In genomic region chr17:47276868-47277267, GRCh38 we compare ENCODE assay signal across 9 cellular contexts. TPM values are rescaled to one million over a fixed set of nuclear protein-coding genes. Genes with fewer than 3 reads are reported as not detected.
A peak's percentile ranks its signal among the peaks of the same experiment; 100 is the strongest.
DNase-seq lines count a peak whose midpoint lies in the region; ATAC-seq and TF ChIP-seq lines count a peak whose summit lies in the region.
"Had no signal": no experiment of that assay in that cellular context is flagged by ENCODE, and none has a peak within 500 bp of the region (broad histone marks: within the 10 kb centered on the region; RNA-seq: fewer than 3 reads in every experiment).

No MANE protein-coding gene starts in this region.

- intact Hi-C loops in ovary (cut with DNase I) = no loop called here

- no peaks in the 10 kb centered on the region for H3K9me3 Mint-ChIP-seq in natural killer cell treated with Interleukin-12 subunit alpha and Interleukin-12 subunit beta and Interleukin-15 and Interleukin-18, amount 100 ng/mL, for 72 hours
- H3K9me3 Mint-ChIP-seq: memory B cell had no signal

- DNase-seq in DMS 273 treated with DMSO at 0.1 percent for 48 hours (lab: John Stamatoyannopoulos, UW) (peak; percentile 24), NCI-H510A (lab: John Stamatoyannopoulos, UW) (peak; percentile 80), fibroblast of gingiva (ENCODE audit: low read depth) (peak; percentile 92), ovary (peak; percentile 66 to 75 (median 69)), GM10266 (ENCODE audit: extremely low spot score) (no peak), T-helper 1 cell (no peak), activated gamma-delta T cell treated with Interleukin-2 at 50 U/mL for 16 hours (no peak)
- no peak for DNase-seq in natural killer cell treated with Interleukin-12 subunit alpha and Interleukin-12 subunit beta and Interleukin-15 and Interleukin-18, amount 100 ng/mL, for 72 hours (ENCODE audit: low spot score)

- H3K36me3 Mint-ChIP-seq in natural killer cell treated with Interleukin-12 subunit alpha and Interleukin-12 subunit beta and Interleukin-15 and Interleukin-18, amount 100 ng/mL, for 72 hours = no peaks in the 10 kb centered on the region
- H3K36me3 Mint-ChIP-seq: memory B cell had no signal

- 20 to 29% (median 24%) methylated on average over 10 of the region's 10 CpGs for WGBS in ovary, 3 donors

- H3K27me3 ChIP-seq in ovary = no peaks in the 10 kb centered on the region

- peaks cover 0 to 8% of the 10 kb centered on the region in 2 donors for H3K27me3 Mint-ChIP-seq in natural killer cell treated with Interleukin-12 subunit alpha and Interleukin-12 subunit beta and Interleukin-15 and Interleukin-18, amount 100 ng/mL, for 72 hours
- H3K27me3 Mint-ChIP-seq: memory B cell had no signal

- no peak overlapping the region for H3K4me3 Mint-ChIP-seq in natural killer cell treated with Interleukin-12 subunit alpha and Interleukin-12 subunit beta and Interleukin-15 and Interleukin-18, amount 100 ng/mL, for 72 hours
- H3K4me3 Mint-ChIP-seq: memory B cell had no signal

- no peaks in the 10 kb centered on the region for H3K36me3 ChIP-seq in ovary

- no peaks in the 10 kb centered on the region for H3K9me3 ChIP-seq in ovary

- TF ChIP-seq CTCF in ovary (IDR thresholded peaks at IDR 0.05) (no peak), GM10266 (IDR thresholded peaks at IDR 0.05; ENCODE audit: control insufficient read depth, insufficient read depth, low read depth, missing control alignments) (no peak)

- no peak for ATAC-seq in natural killer cell treated with Interleukin-12 subunit alpha and Interleukin-12 subunit beta and Interleukin-15 and Interleukin-18, amount 100 ng/mL, for 72 hours

- peaks cover 0 to 6% of the 10 kb centered on the region in 2 donors for H3K4me1 Mint-ChIP-seq in natural killer cell treated with Interleukin-12 subunit alpha and Interleukin-12 subunit beta and Interleukin-15 and Interleukin-18, amount 100 ng/mL, for 72 hours (ENCODE audit: low read depth in 2 of 2)

- peaks cover 38% of the 10 kb centered on the region for H3K4me1 ChIP-seq in ovary (ENCODE audit: insufficient read depth)

- H3K27ac ChIP-seq in ovary = peak overlapping the region; percentile 51 to 79

- H3K27ac Mint-ChIP-seq in natural killer cell treated with Interleukin-12 subunit alpha and Interleukin-12 subunit beta and Interleukin-15 and Interleukin-18, amount 100 ng/mL, for 72 hours = no peak overlapping the region
- H3K27ac Mint-ChIP-seq: memory B cell had no signal

- no peak for TF ChIP-seq EP300 in ovary (IDR thresholded peaks at IDR 0.05)

- TF ChIP-seq POLR2A in ovary (IDR thresholded peaks at IDR 0.05) = no peak

- H3K4me3 ChIP-seq in ovary = no peak overlapping the region

RNA-seq across cellular contexts. Expression of gene ITGB3, which starts 23.2 kb away (rescaled TPM):
- 1 to 10 TPM; 1.7 to 7.7 (median 2.9) TPM for total RNA-seq in ovary
- 1 to 10 TPM; 2.8 to 9.4 TPM for polyA plus RNA-seq in ovary
- under 1 TPM in 1 of 2 donors, not detected in 1; 0.39 TPM for total RNA-seq in natural killer cell treated with Interleukin-12 subunit alpha and Interleukin-12 subunit beta and Interleukin-15 and Interleukin-18, amount 100 ng/mL, for 72 hours

RNA-seq across cellular contexts. Expression of gene EFCAB13, which starts 46.9 kb away (rescaled TPM):
- total RNA-seq in ovary = 10 to 100 TPM in 1 of 7 donors, 1 to 10 TPM in 6; 6.4 to 11.5 (median 9.3) TPM
- polyA plus RNA-seq in ovary = 1 to 10 TPM; 3.2 to 9.1 TPM
- 1 to 10 TPM; 1.9 to 4.9 TPM for total RNA-seq in natural killer cell treated with Interleukin-12 subunit alpha and Interleukin-12 subunit beta and Interleukin-15 and Interleukin-18, amount 100 ng/mL, for 72 hours

Comparison
In these comparisons a context has a peak if more than half of its experiments do, and no peak if none do; other contexts are left out.
1. DNase-seq: peak in DMS 273 treated with DMSO at 0.1 percent for 48 hours (single experiment), NCI-H510A (single experiment), fibroblast of gingiva (single experiment) and ovary (5 of 5); none in GM10266 (single experiment), T-helper 1 cell (0 of 5), activated gamma-delta T cell treated with Interleukin-2 at 50 U/mL for 16 hours (single experiment) and natural killer cell treated with Interleukin-12 subunit alpha and Interleukin-12 subunit beta and Interleukin-15 and Interleukin-18, amount 100 ng/mL, for 72 hours (single experiment).